1 cellular context compared by ENCODE assay signal in genomic region chr12:45439039-45439438, GRCh38.
TF ChIP-seq lines count a peak whose summit lies in the region.

No MANE protein-coding gene starts in this region.

TF ChIP-seq in K562, 482 proteins besides CTCF, POLR2A, EP300 and RAD21:
- TF ChIP-seq CHD7 (IDR thresholded peaks at IDR 0.05; ENCODE audit: low read depth, low read length) (no peak), SPI1 (IDR thresholded peaks at IDR 0.05; ENCODE audit: borderline replicate concordance, low read depth, low read length) (peak; percentile 13; the same call in 1 of the 2 replicates), EGR1 (conservative IDR thresholded peaks at IDR 0.05) (peak; percentile 30), U2AF1 (optimal IDR thresholded peaks at IDR 0.05; ENCODE audit: low read depth, low read length) (no peak), KLF1 (tag; IDR thresholded peaks at IDR 0.05) (no peak), TCF15 (CRISPR knock-in tag; IDR thresholded peaks at IDR 0.05) (no peak), MECOM (CRISPR knock-in tag; IDR thresholded peaks at IDR 0.05) (no peak), NKRF (IDR thresholded peaks at IDR 0.05; ENCODE audit: borderline replicate concordance) (no peak), ATF2 (CRISPR knock-in tag; IDR thresholded peaks at IDR 0.05) (no peak), NELFE (IDR thresholded peaks at IDR 0.05; ENCODE audit: insufficient read depth, insufficient read length) (no peak), GTF2A2 (tag; IDR thresholded peaks at IDR 0.05) (no peak), ZNF79 (CRISPR knock-in tag; IDR thresholded peaks at IDR 0.05; ENCODE audit: low read depth) (no peak)
